ENCODE assay signal across 9 cellular contexts in genomic region chr6:33172307-33173227, GRCh38. TPM values are rescaled to one million over a fixed set of nuclear protein-coding genes. Genes with fewer than 3 reads are reported as not detected.
DNase-seq lines count a peak whose midpoint lies in the region; TF ChIP-seq lines count a peak whose summit lies in the region.
"Had no signal": no experiment of that assay in that cellular context is flagged by ENCODE, and none has a peak within 500 bp of the region (broad histone marks: within the 10 kb centered on the region; RNA-seq: fewer than 3 reads in every experiment).

No MANE protein-coding gene starts in this region.

- no peaks in the 10 kb centered on the region for H3K36me3 Mint-ChIP-seq in progenitor cell of endocrine pancreas (ENCODE audit: insufficient read depth)

- DNase-seq in NCI-H226 (peak; percentile 47), epithelial cell of esophagus (ENCODE audit: low read depth) (peak; percentile 56), progenitor cell of endocrine pancreas (ENCODE audit: low spot score, unreplicated experiment) (no peak), occipital lobe (lab: John Stamatoyannopoulos, UW) (no peak), NOMO-1 (lab: John Stamatoyannopoulos, UW; ENCODE audit: unreplicated experiment in 2 of 2) (no peak), ascending aorta (ENCODE audit: low spot score in 2 of 2) (no peak), hypothalamus (lab: John Stamatoyannopoulos, UW) (no peak)
- DNase-seq: NCI-H187 treated with DMSO at 0.1 percent for 48 hours had no signal

- H3K27me3 ChIP-seq in ascending aorta, result no peaks in the 10 kb centered on the region

- H3K36me3 ChIP-seq in ascending aorta, result no peaks in the 10 kb centered on the region

- TF ChIP-seq CTCF in GM12872 (IDR thresholded peaks at IDR 0.05; ENCODE audit: insufficient read depth, low read depth, low read length) (peak; percentile 84), epithelial cell of esophagus (IDR thresholded peaks at IDR 0.05; ENCODE audit: insufficient read depth, low read depth, low read length, missing control alignments) (peak; percentile 93), progenitor cell of endocrine pancreas (IDR thresholded peaks at IDR 0.05; ENCODE audit: unreplicated experiment) (peak; percentile 61), ascending aorta (IDR thresholded peaks at IDR 0.05) (peak in 1 of 3 experiments; percentile 34)

- H3K27ac Mint-ChIP-seq in progenitor cell of endocrine pancreas, result peak overlapping the region; percentile 62

- no peaks in the 10 kb centered on the region for H3K4me1 ChIP-seq in ascending aorta

- H3K27me3 Mint-ChIP-seq in progenitor cell of endocrine pancreas, result peaks cover 22% of the 10 kb centered on the region

- no peak overlapping the region for H3K4me3 Mint-ChIP-seq in progenitor cell of endocrine pancreas (ENCODE audit: low read depth)

- H3K9me3 ChIP-seq in ascending aorta, result no peaks in the 10 kb centered on the region

- intact Hi-C loops in ascending aorta (cut with DNase I), result no loop called here

- no peak overlapping the region for H3K27ac ChIP-seq in ascending aorta

- no peaks in the 10 kb centered on the region for H3K9me3 Mint-ChIP-seq in progenitor cell of endocrine pancreas (ENCODE audit: low read depth)

- H3K4me3 ChIP-seq in epithelial cell of esophagus (ENCODE audit: low read length) (no peak overlapping the region), ascending aorta (no peak overlapping the region)

- peaks cover 1% of the 10 kb centered on the region for H3K4me1 Mint-ChIP-seq in progenitor cell of endocrine pancreas (ENCODE audit: low read depth)

RNA-seq across cellular contexts. Expression of gene COL11A2, which starts 19.7 kb away (rescaled TPM):
- total RNA-seq in progenitor cell of endocrine pancreas, result 4.3 and 5.3 TPM in 2 replicates
- total RNA-seq in occipital lobe, result 0.94 TPM
- total RNA-seq in ascending aorta, result 0.11 TPM

RNA-seq across cellular contexts. Expression of gene RXRB, which starts 27.9 kb away (rescaled TPM):
- 44.3 and 47.1 TPM in 2 replicates for total RNA-seq in progenitor cell of endocrine pancreas
- total RNA-seq in occipital lobe, result 22.6 TPM
- 21.6 TPM for total RNA-seq in ascending aorta

RNA-seq across cellular contexts. Expression of gene SLC39A7, which starts 28.1 kb away (rescaled TPM):
- total RNA-seq in progenitor cell of endocrine pancreas (108 and 109 TPM in 2 replicates), occipital lobe (34.8 TPM), ascending aorta (59.7 TPM)

RNA-seq across cellular contexts. Expression of gene HSD17B8, which starts 31.9 kb away (rescaled TPM):
- total RNA-seq in progenitor cell of endocrine pancreas (7.0 and 9.2 TPM in 2 replicates), occipital lobe (4.5 TPM), ascending aorta (not detected)

RNA-seq across cellular contexts. Expression of gene RING1, which starts 35.7 kb away (rescaled TPM):
- 56.2 and 62.4 TPM in 2 replicates for total RNA-seq in progenitor cell of endocrine pancreas
- total RNA-seq in occipital lobe, result 20.6 TPM
- 28.5 TPM for total RNA-seq in ascending aorta

Comparison
In these comparisons a context has a peak if more than half of its experiments do, and no peak if none do; other contexts are left out.
1. DNase-seq: peak in NCI-H226 (single experiment) and epithelial cell of esophagus (single experiment); none in progenitor cell of endocrine pancreas (single experiment), occipital lobe (single experiment), NOMO-1 (0 of 2), ascending aorta (0 of 2) and hypothalamus (0 of 51).